In genomic region chr5:123066016-123066415, GRCh38 we compare ENCODE assay signal across 25 cellular contexts. TPM values are rescaled to one million over a fixed set of nuclear protein-coding genes. Genes with fewer than 3 reads are reported as not detected.
"Had no signal": no experiment of that assay in that cellular context is flagged by ENCODE, and none has a peak within 500 bp of the region (broad histone marks: within the 10 kb centered on the region; RNA-seq: fewer than 3 reads in every experiment).

No MANE protein-coding gene starts in this region.

- H3K9me3 ChIP-seq: right lobe of liver had no signal

- DNase-seq: cortex of kidney; effector CD4-positive, alpha-beta T cell; foreskin melanocyte; glutamatergic neuron; heart right ventricle; hippocampal formation; left cardiac atrium; left lung; mesendoderm; midbrain; naive thymus-derived CD4-positive, alpha-beta T cell; right lobe of liver; small intestine; stimulated activated CD4-positive, alpha-beta T cell treated with anti-CD3 and anti-CD28 coated beads, Interleukin-15, amount 100 ng/mL, for 24 hours; stimulated activated CD4-positive, alpha-beta T cell treated with anti-CD3 and anti-CD28 coated beads, Interleukin-2, amount 100 ng/mL, for 48 hours; stimulated activated naive B cell treated with anti-CD40 and anti-IgM and Interleukin-4, amounts not matched to agents 10 μg/mL and 1 μg/mL and 100 μg/mL, for 72 hours had no signal

- H3K27ac ChIP-seq: epithelial cell of prostate, esophagus muscularis mucosa, heart right ventricle, left lung, neural progenitor cell, parathyroid adenoma, right lobe of liver, suprapubic skin had no signal

- H3K4me1 ChIP-seq: esophagus muscularis mucosa, heart right ventricle, left lung, neural progenitor cell, parathyroid adenoma, right lobe of liver, suprapubic skin had no signal

- H3K36me3 Mint-ChIP-seq: neural progenitor cell; stimulated activated naive B cell treated with anti-CD40 and anti-IgM and Interleukin-4, amounts not matched to agents 10 μg/mL and 1 μg/mL and 100 μg/mL, for 72 hours; type B pancreatic cell had no signal

- H3K4me2 ChIP-seq: neural progenitor cell had no signal

- H3K9ac ChIP-seq: neural progenitor cell, parathyroid adenoma had no signal

- H3K4me3 ChIP-seq: esophagus muscularis mucosa, heart right ventricle, left lung, neural progenitor cell, right lobe of liver, suprapubic skin had no signal

- H3K27me3 ChIP-seq: neural progenitor cell, right lobe of liver had no signal

- ATAC-seq: heart right ventricle; left cardiac atrium; left lung; naive thymus-derived CD4-positive, alpha-beta T cell; right lobe of liver; stimulated activated naive B cell treated with anti-CD40 and anti-IgM and Interleukin-4, amounts not matched to agents 10 μg/mL and 1 μg/mL and 100 μg/mL, for 72 hours had no signal

- H2AFZ ChIP-seq: neural progenitor cell, parathyroid adenoma had no signal

- H3K4me3 Mint-ChIP-seq: naive thymus-derived CD4-positive, alpha-beta T cell; nephron; neural progenitor cell; stimulated activated naive B cell treated with anti-CD40 and anti-IgM and Interleukin-4, amounts not matched to agents 10 μg/mL and 1 μg/mL and 100 μg/mL, for 72 hours; stimulated activated naive CD8-positive, alpha-beta T cell treated with anti-CD3 and anti-CD28 coated beads, Interleukin-15, Interleukin-2, amounts not matched to agents 100 ng/mL and 50 ng/mL, for 24 hours; type B pancreatic cell had no signal

- H3K79me2 ChIP-seq: parathyroid adenoma had no signal

- H3K4me1 Mint-ChIP-seq: naive thymus-derived CD4-positive, alpha-beta T cell; neural progenitor cell; stimulated activated naive B cell treated with anti-CD40 and anti-IgM and Interleukin-4, amounts not matched to agents 10 μg/mL and 1 μg/mL and 100 μg/mL, for 72 hours had no signal

- H3K36me3 ChIP-seq: esophagus muscularis mucosa, heart right ventricle, left lung, neural progenitor cell, right lobe of liver, suprapubic skin had no signal

- H3K27ac Mint-ChIP-seq: naive thymus-derived CD4-positive, alpha-beta T cell; nephron; neural progenitor cell; progenitor cell of endocrine pancreas; stimulated activated naive B cell treated with anti-CD40 and anti-IgM and Interleukin-4, amounts not matched to agents 10 μg/mL and 1 μg/mL and 100 μg/mL, for 72 hours; stimulated activated naive CD8-positive, alpha-beta T cell treated with anti-CD3 and anti-CD28 coated beads, Interleukin-15, Interleukin-2, amounts not matched to agents 100 ng/mL and 50 ng/mL, for 24 hours; type B pancreatic cell had no signal

- H3K9me3 Mint-ChIP-seq: neural progenitor cell had no signal

RNA-seq across cellular contexts. Expression of gene PRDM6, which starts 23.0 kb away (rescaled TPM):
- total RNA-seq: naive thymus-derived CD4-positive, alpha-beta T cell had no signal
- polyA plus RNA-seq: naive thymus-derived CD4-positive, alpha-beta T cell had no signal

RNA-seq across cellular contexts. Expression of gene PPIC, which starts 29.5 kb away (rescaled TPM):
- total RNA-seq: naive thymus-derived CD4-positive, alpha-beta T cell had no signal
- polyA plus RNA-seq: naive thymus-derived CD4-positive, alpha-beta T cell had no signal
